Comparison of ENCODE assay signal across 8 cellular contexts in genomic region chr21:44800971-44801467, GRCh38. TPM values are rescaled to one million over a fixed set of nuclear protein-coding genes. Genes with fewer than 3 reads are reported as not detected.
DNase-seq lines count a peak whose midpoint lies in the region; ATAC-seq and TF ChIP-seq lines count a peak whose summit lies in the region.

No MANE protein-coding gene starts in this region.

- TF ChIP-seq CTCF in 22Rv1 (IDR thresholded peaks at IDR 0.05) (peak; percentile 65), HL-60 (IDR thresholded peaks at IDR 0.05; ENCODE audit: insufficient read depth, low read length) (no peak), neural cell (IDR thresholded peaks at IDR 0.05; ENCODE audit: poor library complexity, severe bottlenecking) (peak; percentile 57)

- H3K79me2 ChIP-seq in neural cell (replicated peaks; ENCODE audit: insufficient read depth, low read length): peaks cover 39% of the 10 kb centered on the region

- H3K36me3 ChIP-seq in neural cell (ENCODE audit: insufficient read depth, low read length): peaks cover 6% of the 10 kb centered on the region

- DNase-seq in Daoy (ENCODE audit: low read depth): peak; percentile 36
- DNase-seq in HL-60 (ENCODE audit: low read depth in 1 of 2, low spot score in 1 of 2): peak in 1 of 2 experiments; percentile 34
- peak; percentile 65 for DNase-seq in SW480 (ENCODE audit: low spot score)
- peak; percentile 60 to 71 for DNase-seq in erythroblast (lab: John Stamatoyannopoulos, UW)
- DNase-seq in nucleus accumbens (lab: John Stamatoyannopoulos, UW): no peak

- H4K20me1 ChIP-seq in neural cell (ENCODE audit: insufficient read depth): no peaks in the 10 kb centered on the region

- H2AFZ ChIP-seq in neural cell (ENCODE audit: low read depth, low read length): no peak overlapping the region

- peak overlapping the region; percentile 77 for H3K9ac ChIP-seq in neural cell (ENCODE audit: low read length)

- H3K27ac ChIP-seq in 22Rv1 (peak overlapping the region; percentile 75), HL-60 (replicated peaks) (peak overlapping the region; percentile 92), neural cell (ENCODE audit: low read length) (peak overlapping the region; percentile 10)

- no peak for TF ChIP-seq POLR2A in erythroblast (IDR thresholded peaks at IDR 0.05; ENCODE audit: low read length)

- TF ChIP-seq RAD21 in neural cell (conservative IDR thresholded peaks at IDR 0.05): no peak

- H3K4me3 ChIP-seq in HL-60 (replicated peaks; ENCODE audit: insufficient read depth, low read length): peak overlapping the region; percentile 69
- peak overlapping the region; percentile 87 for H3K4me3 ChIP-seq in neural cell (ENCODE audit: low read length)

- peak overlapping the region; percentile 87 for H3K4me2 ChIP-seq in neural cell (ENCODE audit: low read length)

- ATAC-seq in GM21360 (IDR thresholded peaks at IDR 0.05; ENCODE audit: unreplicated experiment): no peak

- no peaks in the 10 kb centered on the region for H3F3A ChIP-seq in neural cell (ENCODE audit: insufficient read depth, low read length, poor library complexity, severe bottlenecking)

- H3K27me3 ChIP-seq in HL-60 (ENCODE audit: insufficient read depth, poor library complexity, severe bottlenecking): no peaks in the 10 kb centered on the region
- no peaks in the 10 kb centered on the region for H3K27me3 ChIP-seq in neural cell (ENCODE audit: insufficient read depth, low read depth, low read length)

- no peaks in the 10 kb centered on the region for H3K9me2 ChIP-seq in neural cell (ENCODE audit: insufficient read depth, low read length)

- no peaks in the 10 kb centered on the region for H3K9me3 ChIP-seq in neural cell (ENCODE audit: low read length)

- TF ChIP-seq EP300 in neural cell (conservative IDR thresholded peaks at IDR 0.05; ENCODE audit: poor library complexity, severe bottlenecking): no peak

TF ChIP-seq in neural cell, 6 proteins besides CTCF, POLR2A, EP300 and RAD21:
- TF ChIP-seq TAF1 (IDR thresholded peaks at IDR 0.05; ENCODE audit: low read depth) (no peak), SMC3 (conservative IDR thresholded peaks at IDR 0.05; ENCODE audit: poor library complexity) (no peak), EZH2 (IDR thresholded peaks at IDR 0.05; ENCODE audit: borderline replicate concordance, insufficient read depth, low read length, poor library complexity, severe bottlenecking) (no peak), REST (IDR thresholded peaks at IDR 0.05; ENCODE audit: borderline replicate concordance) (peak; percentile 1)

RNA-seq across cellular contexts. Expression of gene UBE2G2, which starts 0.6 kb away (rescaled TPM):
- 90.1 and 152 TPM in 2 replicates for total RNA-seq in Daoy (2014; rRNA removed; shearing (Covaris generic))
- polyA plus RNA-seq in neural cell: 116 and 127 TPM in 2 replicates
- polyA minus RNA-seq in neural cell: 87.6 and 96.4 TPM in 2 replicates

RNA-seq across cellular contexts. Expression of gene SUMO3, which starts 16.8 kb away (rescaled TPM):
- 98.9 and 125 TPM in 2 replicates for total RNA-seq in Daoy (2014; rRNA removed; shearing (Covaris generic))
- polyA plus RNA-seq in neural cell: 113 TPM in 2 replicates
- polyA minus RNA-seq in neural cell: 63.1 and 69.1 TPM in 2 replicates

Comparison
In these comparisons a context has a peak if more than half of its experiments do, and no peak if none do; other contexts are left out.
1. H3K27ac ChIP-seq: peak in every context shown above with its lines; median percentile 92 in HL-60; 75 in 22Rv1; 10 in neural cell.
2. DNase-seq: peak in Daoy (single experiment), SW480 (single experiment) and erythroblast (2 of 2); none in nucleus accumbens (0 of 56).